In the genomic region with DNA sequence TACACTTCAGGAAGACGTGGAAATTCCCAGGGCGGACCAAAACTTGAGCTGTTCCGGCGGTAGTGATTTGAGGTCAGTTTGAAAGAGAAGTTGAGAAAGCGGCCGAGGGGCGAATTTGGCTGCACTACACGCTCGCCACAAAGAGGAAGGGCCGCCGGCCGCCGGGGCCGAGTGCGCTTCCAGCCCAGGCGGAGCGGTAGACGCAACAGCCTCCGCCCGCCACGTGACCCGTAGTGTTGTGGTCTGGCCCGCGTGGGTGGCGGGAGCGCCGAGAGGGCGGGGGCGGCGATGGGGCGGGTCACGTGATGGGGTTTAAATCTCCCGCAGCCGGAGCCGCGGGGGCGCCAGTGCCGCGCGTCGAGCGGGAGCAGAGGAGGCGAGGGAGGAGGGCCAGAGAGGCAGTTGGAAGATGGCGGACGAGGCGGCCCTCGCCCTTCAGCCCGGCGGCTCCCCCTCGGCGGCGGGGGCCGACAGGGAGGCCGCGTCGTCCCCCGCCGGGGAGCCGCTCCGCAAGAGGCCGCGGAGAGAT, we compare ENCODE assay signal across 8 cellular contexts. TPM values are rescaled to one million over a fixed set of nuclear protein-coding genes. Genes with fewer than 3 reads are reported as not detected.
DNase-seq lines count a peak whose midpoint lies in the region; ATAC-seq lines count a peak whose summit lies in the region.

A gene (plus strand): TSS at position 344 of the 529 bp plus-strand sequence. CDS start 66 bp downstream, at position 410.

- ATAC-seq in GM21576 (IDR thresholded peaks at IDR 0.05; ENCODE audit: unreplicated experiment), result peak; percentile 86

- no peaks in the 10 kb centered on the region for H3K27me3 Mint-ChIP-seq in IgD-negative memory B cell

- peak within 1 kb of the TSS; percentile 91 to 97 (median 97) for H3K27ac Mint-ChIP-seq in IgD-negative memory B cell

- no peaks in the 10 kb centered on the region for H3K9me3 Mint-ChIP-seq in IgD-negative memory B cell

- peaks cover 7% of the 10 kb centered on the region for H3K36me3 Mint-ChIP-seq in IgD-negative memory B cell

- peak within 1 kb of the TSS; percentile 88 for H3K27ac ChIP-seq in epithelial cell of prostate

- H3K4me3 Mint-ChIP-seq in IgD-negative memory B cell, result peak within 1 kb of the TSS; percentile 83 to 97 (median 94)

- H3K4me1 Mint-ChIP-seq in IgD-negative memory B cell, result peaks cover 19 to 25% (median 20%) of the 10 kb centered on the region in 3 donors

- DNase-seq in DMS153 treated with DMSO at 0.1 percent for 48 hours (lab: John Stamatoyannopoulos, UW; ENCODE audit: unreplicated experiment) (peak; percentile 69), OCI-M1 (lab: John Stamatoyannopoulos, UW) (peak; percentile 99), activated T-cell treated with anti-CD3 and anti-CD28 coated beads for 48 hours (ENCODE audit: low read depth) (peak; percentile 87), epithelial cell of prostate (ENCODE audit: low read depth, low spot score) (peak; percentile 44), mucosa of gallbladder (ENCODE audit: low spot score) (peak; percentile 97)
- DNase-seq in stimulated activated CD8-positive, alpha-beta memory T cell treated with anti-CD3 and anti-CD28 coated beads, Interleukin-4, amount 100 ng/mL, for 24 hours (ENCODE audit: low read depth), result peak; percentile 90

RNA-seq across cellular contexts. Expression of the gene that starts here (rescaled TPM):
- polyA plus RNA-seq in IgD-negative memory B cell, result 21.6 TPM
- 19.5 TPM for total RNA-seq in mucosa of gallbladder

Comparison
In these comparisons a context has a peak if more than half of its experiments do, and no peak if none do; other contexts are left out.
1. Peak in every context shown above with its lines: DNase-seq, ATAC-seq and H3K27ac ChIP-seq.
2. DNase-seq: peak in every context shown above with its lines; median percentile 99 in OCI-M1; 97 in mucosa of gallbladder; 90 in stimulated activated CD8-positive, alpha-beta memory T cell treated with anti-CD3 and anti-CD28 coated beads, Interleukin-4, amount 100 ng/mL, for 24 hours; 87 in activated T-cell treated with anti-CD3 and anti-CD28 coated beads for 48 hours; 69 in DMS153 treated with DMSO at 0.1 percent for 48 hours; 44 in epithelial cell of prostate.